Comparison of ENCODE assay signal across 7 cellular contexts in genomic region chr12:73506611-73507010, GRCh38.
"Had no signal": no experiment of that assay in that cellular context is flagged by ENCODE, and none has a peak within 500 bp of the region (broad histone marks: within the 10 kb centered on the region; RNA-seq: fewer than 3 reads in every experiment).

No MANE protein-coding gene starts in this region.

- ATAC-seq: K562 had no signal

- DNase-seq: GM23248, H9, HCEC 1CT, IMR-90, KG1 had no signal

- H3K4me3 Mint-ChIP-seq: H9 had no signal

- H3K27ac ChIP-seq: GM23248, HL-60 had no signal

- H3K4me3 ChIP-seq: GM23248, K562 had no signal
